Comparison of ENCODE assay signal across 23 cellular contexts in genomic region chr3:24348348-24348747, GRCh38.
"Had no signal": no experiment of that assay in that cellular context is flagged by ENCODE, and none has a peak within 500 bp of the region (broad histone marks: within the 10 kb centered on the region; RNA-seq: fewer than 3 reads in every experiment).

No MANE protein-coding gene starts in this region.

- ATAC-seq: mucosa of descending colon; naive thymus-derived CD4-positive, alpha-beta T cell; natural killer cell treated with Interleukin-12 subunit alpha and Interleukin-12 subunit beta and Interleukin-15 and Interleukin-18, amount 100 ng/mL, for 72 hours; right cardiac atrium; sciatic nerve; stimulated activated effector memory CD8-positive, alpha-beta T cell treated with anti-CD3 and anti-CD28 coated beads, Interleukin-12 subunit alpha, Interleukin-12 subunit beta, amount 100 ng/mL, for 72 hours had no signal

- H3K36me3 ChIP-seq: left ventricle myocardium inferior, pancreas, prostate gland, suprapubic skin, tibial nerve, uterus had no signal

- H3K27ac Mint-ChIP-seq: naive thymus-derived CD4-positive, alpha-beta T cell; natural killer cell treated with Interleukin-12 subunit alpha and Interleukin-12 subunit beta and Interleukin-15 and Interleukin-18, amount 100 ng/mL, for 72 hours; stimulated activated effector memory CD8-positive, alpha-beta T cell treated with anti-CD3 and anti-CD28 coated beads, Interleukin-12 subunit alpha, Interleukin-12 subunit beta, amount 100 ng/mL, for 72 hours; stimulated activated naive CD8-positive, alpha-beta T cell treated with anti-CD3 and anti-CD28 coated beads, Interleukin-15, Interleukin-2, amounts not matched to agents 100 ng/mL and 50 ng/mL, for 24 hours; type B pancreatic cell had no signal

- H3K4me3 Mint-ChIP-seq: naive thymus-derived CD4-positive, alpha-beta T cell; natural killer cell treated with Interleukin-12 subunit alpha and Interleukin-12 subunit beta and Interleukin-15 and Interleukin-18, amount 100 ng/mL, for 72 hours; stimulated activated effector memory CD8-positive, alpha-beta T cell treated with anti-CD3 and anti-CD28 coated beads, Interleukin-12 subunit alpha, Interleukin-12 subunit beta, amount 100 ng/mL, for 72 hours; stimulated activated naive CD8-positive, alpha-beta T cell treated with anti-CD3 and anti-CD28 coated beads, Interleukin-15, Interleukin-2, amounts not matched to agents 100 ng/mL and 50 ng/mL, for 24 hours; type B pancreatic cell had no signal

- H3K9me3 Mint-ChIP-seq: naive thymus-derived CD4-positive, alpha-beta T cell; stimulated activated effector memory CD8-positive, alpha-beta T cell treated with anti-CD3 and anti-CD28 coated beads, Interleukin-12 subunit alpha, Interleukin-12 subunit beta, amount 100 ng/mL, for 72 hours; stimulated activated naive CD8-positive, alpha-beta T cell treated with anti-CD3 and anti-CD28 coated beads, Interleukin-15, Interleukin-2, amounts not matched to agents 100 ng/mL and 50 ng/mL, for 24 hours; type B pancreatic cell had no signal

- H3K36me3 Mint-ChIP-seq: naive thymus-derived CD4-positive, alpha-beta T cell; natural killer cell treated with Interleukin-12 subunit alpha and Interleukin-12 subunit beta and Interleukin-15 and Interleukin-18, amount 100 ng/mL, for 72 hours; stimulated activated effector memory CD8-positive, alpha-beta T cell treated with anti-CD3 and anti-CD28 coated beads, Interleukin-12 subunit alpha, Interleukin-12 subunit beta, amount 100 ng/mL, for 72 hours; type B pancreatic cell had no signal

- H3K27me3 ChIP-seq: pancreas, suprapubic skin, tibial nerve, uterus had no signal

- H3K4me1 Mint-ChIP-seq: naive thymus-derived CD4-positive, alpha-beta T cell; stimulated activated effector memory CD8-positive, alpha-beta T cell treated with anti-CD3 and anti-CD28 coated beads, Interleukin-12 subunit alpha, Interleukin-12 subunit beta, amount 100 ng/mL, for 72 hours had no signal

- H3K4me3 ChIP-seq: left ventricle myocardium inferior, lung, mucosa of descending colon, pancreas, prostate gland, skin epidermis, suprapubic skin, tibial nerve, uterus had no signal

- DNase-seq: islet precursor cell; left ventricle myocardium inferior; midbrain; mucosa of descending colon; naive thymus-derived CD4-positive, alpha-beta T cell; nucleus accumbens; posterior cingulate gyrus; retina; right cardiac atrium; stimulated activated CD4-positive, alpha-beta T cell treated with anti-CD3 and anti-CD28 coated beads, Interleukin-4, amount 100 ng/mL, for 24 hours; stimulated activated naive CD4-positive, alpha-beta T cell; uterus had no signal

- H3K4me1 ChIP-seq: prostate gland had no signal

- H3K27ac ChIP-seq: left ventricle myocardium inferior, pancreas, prostate gland, skin epidermis, suprapubic skin, tibial nerve, uterus had no signal

- H3K9me3 ChIP-seq: left ventricle myocardium inferior, mucosa of descending colon, pancreas, prostate gland, suprapubic skin, tibial nerve, uterus had no signal

- H3K27me3 Mint-ChIP-seq: natural killer cell treated with Interleukin-12 subunit alpha and Interleukin-12 subunit beta and Interleukin-15 and Interleukin-18, amount 100 ng/mL, for 72 hours; stimulated activated naive CD8-positive, alpha-beta T cell treated with anti-CD3 and anti-CD28 coated beads, Interleukin-15, Interleukin-2, amounts not matched to agents 100 ng/mL and 50 ng/mL, for 24 hours; type B pancreatic cell had no signal
